9 cellular contexts compared by ENCODE assay signal in the genomic region with DNA sequence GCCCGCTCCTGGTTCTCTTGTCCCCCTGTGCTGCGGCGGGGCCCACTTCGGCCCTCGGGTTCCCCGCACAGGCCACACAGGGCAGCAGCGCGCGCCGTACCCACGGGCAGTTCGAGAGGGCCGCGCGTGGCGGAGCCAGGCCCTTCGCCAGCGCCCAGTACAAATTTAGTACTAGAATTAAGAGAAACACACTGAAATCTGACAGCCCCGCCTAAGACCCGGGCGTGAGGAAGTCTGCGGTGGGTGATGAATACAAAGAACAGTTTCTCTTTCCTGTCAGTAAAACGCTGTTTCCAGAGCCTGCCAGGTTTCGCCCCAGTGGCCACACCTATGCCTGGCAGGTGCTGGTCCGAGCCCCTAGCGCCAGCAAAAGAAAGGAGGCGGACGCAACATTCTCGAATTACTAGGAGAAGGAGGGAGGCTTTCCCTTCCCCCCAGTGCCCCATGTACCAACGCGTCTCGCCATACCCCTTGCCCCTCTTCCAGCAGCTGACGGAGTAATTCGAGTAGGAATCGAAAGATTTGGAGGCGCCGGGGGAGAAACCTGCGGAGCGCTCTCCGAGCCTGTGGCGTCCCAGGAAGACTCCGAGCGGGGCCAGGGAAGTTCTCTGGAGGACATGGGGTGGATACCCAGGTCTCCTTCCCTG. TPM values are rescaled to one million over a fixed set of nuclear protein-coding genes. Genes with fewer than 3 reads are reported as not detected.
DNase-seq lines count a peak whose midpoint lies in the region; ATAC-seq, FAIRE-seq and TF ChIP-seq lines count a peak whose summit lies in the region.
"Had no signal": no experiment of that assay in that cellular context is flagged by ENCODE, and none has a peak within 500 bp of the region (broad histone marks: within the 10 kb centered on the region; RNA-seq: fewer than 3 reads in every experiment).

No MANE protein-coding gene starts in this region.

- H3K27ac Mint-ChIP-seq in CD4-positive, alpha-beta memory T cell, result peak overlapping the region; percentile 97 to 100 (median 99)
- H3K27ac Mint-ChIP-seq in activated T-helper 17 cell treated with anti-CD3 and anti-CD28 coated beads, Interleukin-2, amount 50 U/mL, for 72 hours, result peak overlapping the region; percentile 92

- H2AFZ ChIP-seq in PC-3 (ENCODE audit: low read length), result peak overlapping the region; percentile 96
- peak overlapping the region; percentile 93 for H2AFZ ChIP-seq in osteoblast (ENCODE audit: low read length)

- H3K4me3 Mint-ChIP-seq in CD4-positive, alpha-beta memory T cell, result peak overlapping the region; percentile 98 to 100 (median 99)
- H3K4me3 Mint-ChIP-seq in activated T-helper 17 cell treated with anti-CD3 and anti-CD28 coated beads, Interleukin-2, amount 50 U/mL, for 72 hours, result peak overlapping the region; percentile 90

- peak overlapping the region; percentile 94 for H3K9ac ChIP-seq in PC-3 (ENCODE audit: low read length)

- DNase-seq in CD4-positive, alpha-beta memory T cell, result peak; percentile 86 to 94 (median 89)
- DNase-seq in HTR-8/SVneo (ENCODE audit: insufficient read length, low spot score) (peak; percentile 71), PC-3 (peak; percentile 86), frontal cortex (ENCODE audit: low spot score in 2 of 2) (peak; percentile 47 to 61), osteoblast (ENCODE audit: insufficient read length, low spot score, missing footprints) (peak; percentile 83), thyroid gland (peak; percentile 86 to 88)

- POLR2A ChIA-PET in CD4-positive, alpha-beta memory T cell (lab: Charles Lee; ENCODE audit: partially characterized antibody), result interaction anchor here (0.6 to 13.8 kb wide), 46 partner anchors 9 to 566 kb away, joined by 3 to 432 read pairs (median 5); partner anchors contain the start of genes AP2B1, PEX12, RAD51D and SLFN11
- POLR2A ChIA-PET in PC-3 (lab: Charles Lee; ENCODE audit: unreplicated experiment), result no interaction called here

- peaks cover 40 to 87% (median 55%) of the 10 kb centered on the region in 4 donors for H3K4me1 Mint-ChIP-seq in CD4-positive, alpha-beta memory T cell
- peaks cover 59% of the 10 kb centered on the region for H3K4me1 Mint-ChIP-seq in activated T-helper 17 cell treated with anti-CD3 and anti-CD28 coated beads, Interleukin-2, amount 50 U/mL, for 72 hours

- no peaks in the 10 kb centered on the region for H3K9me2 ChIP-seq in PC-3 (replicated peaks; ENCODE audit: low read length)

- peak; percentile 33; the same call in 1 of the 2 replicates for TF ChIP-seq CTCF in PC-3 (conservative IDR thresholded peaks at IDR 0.05; ENCODE audit: low read depth, low read length)
- no peak for TF ChIP-seq CTCF in osteoblast (IDR thresholded peaks at IDR 0.05; ENCODE audit: extremely low read depth, low read depth, low read length)
- peak in 5 of 6 experiments; percentile 34 to 64 (median 54) for TF ChIP-seq CTCF in thyroid gland (IDR thresholded peaks at IDR 0.05)

- CTCF ChIA-PET in CD4-positive, alpha-beta memory T cell (lab: Charles Lee; ENCODE audit: partially characterized antibody), result interaction anchor here (1.0 to 9.5 kb wide), 11 partner anchors 14 to 295 kb away, joined by 3 to 87 read pairs (median 9); partner anchors contain the start of gene SLFN12L
- CTCF ChIA-PET in PC-3 (lab: Charles Lee), result no interaction called here

- H3K79me2 ChIP-seq in PC-3 (ENCODE audit: low read length) (peaks cover 27% of the 10 kb centered on the region), osteoblast (ENCODE audit: insufficient read depth, low read length) (peaks cover 29% of the 10 kb centered on the region)

- H3K9me3 ChIP-seq in CD4-positive, alpha-beta memory T cell (ENCODE audit: control insufficient read depth in 1 of 2, low read length in 2 of 2), result no peaks in the 10 kb centered on the region
- H3K9me3 ChIP-seq in PC-3 (ENCODE audit: low read length) (no peaks in the 10 kb centered on the region), osteoblast (ENCODE audit: low read depth, low read length) (no peaks in the 10 kb centered on the region), thyroid gland (no peaks in the 10 kb centered on the region)

- peak overlapping the region; percentile 87 to 99 for H3K4me3 ChIP-seq in CD4-positive, alpha-beta memory T cell (ENCODE audit: low read length in 2 of 2)
- H3K4me3 ChIP-seq in PC-3 (ENCODE audit: low read length), result peak overlapping the region; percentile 88
- H3K4me3 ChIP-seq in osteoblast (ENCODE audit: insufficient read depth, low read length), result peak overlapping the region; percentile 91
- H3K4me3 ChIP-seq in thyroid gland (replicated peaks in 1 of 3), result peak overlapping the region; percentile 27 to 96 (median 52)

- H4K20me1 ChIP-seq in PC-3 (ENCODE audit: low read length) (no peaks in the 10 kb centered on the region), osteoblast (ENCODE audit: insufficient read depth, low read length) (peaks cover 19% of the 10 kb centered on the region)

- H3K27ac ChIP-seq in CD4-positive, alpha-beta memory T cell (ENCODE audit: low read depth, low read length), result peak overlapping the region; percentile 93
- H3K27ac ChIP-seq in PC-3 (ENCODE audit: low read length) (peak overlapping the region; percentile 98), osteoblast (ENCODE audit: low read depth, low read length) (peak overlapping the region; percentile 90), thyroid gland (peak overlapping the region; percentile 87 to 99 (median 98))

- TSS peak; percentile 31 for BruUV-seq in PC-3 (replicated peaks; lab: Mats Ljungman, UMichigan)

- TF ChIP-seq POLR2A in thyroid gland (IDR thresholded peaks at IDR 0.05), result no peak

- peaks cover 4% of the 10 kb centered on the region for H3F3A ChIP-seq in PC-3 (ENCODE audit: low read length, unreplicated experiment)

- WGBS in thyroid gland, 2 donors, result 1 to 7% methylated on average over 28 to 43 of the region's 43 CpGs

- no peaks in the 10 kb centered on the region for H3K9me3 Mint-ChIP-seq in CD4-positive, alpha-beta memory T cell
- H3K9me3 Mint-ChIP-seq in activated T-helper 17 cell treated with anti-CD3 and anti-CD28 coated beads, Interleukin-2, amount 50 U/mL, for 72 hours, result no peaks in the 10 kb centered on the region

- H3K36me3 ChIP-seq in CD4-positive, alpha-beta memory T cell (ENCODE audit: insufficient read depth, low read length), result peaks cover 3% of the 10 kb centered on the region
- H3K36me3 ChIP-seq in PC-3 (ENCODE audit: low read depth, low read length), result no peaks in the 10 kb centered on the region
- H3K36me3 ChIP-seq in osteoblast (ENCODE audit: insufficient read depth, low read length), result peaks cover 5% of the 10 kb centered on the region
- H3K36me3 ChIP-seq in thyroid gland, result no peaks in the 10 kb centered on the region

- H3K27me3 ChIP-seq in CD4-positive, alpha-beta memory T cell (ENCODE audit: insufficient read depth, low read length), result no peaks in the 10 kb centered on the region
- H3K27me3 ChIP-seq in PC-3 (ENCODE audit: low read length) (no peaks in the 10 kb centered on the region), osteoblast (ENCODE audit: insufficient read depth, low read length) (no peaks in the 10 kb centered on the region), thyroid gland (no peaks in the 10 kb centered on the region)

- peak; percentile 62 for ATAC-seq in GM19467 (IDR thresholded peaks at IDR 0.05; ENCODE audit: unreplicated experiment)
- ATAC-seq in PC-3, result peak; percentile 54
- peak; percentile 62 for ATAC-seq in activated T-helper 17 cell treated with anti-CD3 and anti-CD28 coated beads, Interleukin-2, amount 50 U/mL, for 72 hours (replicated peaks)

- H3K36me3 Mint-ChIP-seq in CD4-positive, alpha-beta memory T cell, result peaks cover 42 to 60% of the 10 kb centered on the region in 2 donors
- H3K36me3 Mint-ChIP-seq in activated T-helper 17 cell treated with anti-CD3 and anti-CD28 coated beads, Interleukin-2, amount 50 U/mL, for 72 hours (ENCODE audit: low read depth), result peaks cover 36% of the 10 kb centered on the region

- intact Hi-C loops in CD4-positive, alpha-beta memory T cell (cut with micrococcal nuclease), result loop anchor here (1.0 to 2.0 kb wide), 12 partner anchors 28 to 505 kb away; partner anchors contain the start of genes NLE1 and SLFN11
- intact Hi-C loops in PC-3 (cut with micrococcal nuclease) (loop anchor here (5.0 kb wide), 1 partner anchor 70 kb away; no protein-coding TSS in a partner anchor), thyroid gland (cut with DNase I) (loop anchor here (10.0 kb wide), 4 partner anchors 123 to 323 kb away; partner anchors contain the start of genes LIG3 and SLFN14)

- H3K4me2 ChIP-seq in PC-3 (ENCODE audit: low read length), result peak overlapping the region; percentile 96
- peak overlapping the region; percentile 93 for H3K4me2 ChIP-seq in osteoblast (ENCODE audit: insufficient read depth, low read length)

- H3K27me3 Mint-ChIP-seq in CD4-positive, alpha-beta memory T cell, result no peaks in the 10 kb centered on the region
- H3K27me3 Mint-ChIP-seq in activated T-helper 17 cell treated with anti-CD3 and anti-CD28 coated beads, Interleukin-2, amount 50 U/mL, for 72 hours, result no peaks in the 10 kb centered on the region

- peaks cover 53% of the 10 kb centered on the region for H3K4me1 ChIP-seq in CD4-positive, alpha-beta memory T cell (ENCODE audit: insufficient read depth, low read length)
- H3K4me1 ChIP-seq in PC-3 (ENCODE audit: insufficient read depth, low read length) (peaks cover 40% of the 10 kb centered on the region), osteoblast (ENCODE audit: insufficient read depth, low read length) (peaks cover 37% of the 10 kb centered on the region), thyroid gland (peaks cover 18 to 19% of the 10 kb centered on the region in 2 donors)

- FAIRE-seq in HTR-8/SVneo (lab: Jason Lieb, UNC) (no peak), frontal cortex (lab: Jason Lieb, UNC) (no peak)
- FAIRE-seq: TTC549 had no signal

RNA-seq across cellular contexts. Expression of gene SLFN5, which starts 0.6 kb away (rescaled TPM):
- total RNA-seq in CD4-positive, alpha-beta memory T cell, result 100 to 1,000 TPM; 182 to 188 TPM
- 100 to 1,000 TPM in 1 of 2 donors, 10 to 100 TPM in 1; 73.4 to 152 TPM for polyA plus RNA-seq in CD4-positive, alpha-beta memory T cell
- total RNA-seq in PC-3 (2014; rRNA removed), result 7.5 and 14.5 TPM in 2 replicates
- total RNA-seq in activated T-helper 17 cell treated with anti-CD3 and anti-CD28 coated beads, Interleukin-2, amount 50 U/mL, for 72 hours, result 10 to 100 TPM; 31.3 to 45.6 TPM
- 3.3 TPM for total RNA-seq in frontal cortex
- total RNA-seq in osteoblast, result 184 and 211 TPM in 2 replicates
- total RNA-seq in thyroid gland, result 10 to 100 TPM; 12.1 to 30.1 (median 17.7) TPM

RNA-seq across cellular contexts. Expression of gene SLC35G3, which starts 48.1 kb away (rescaled TPM):
- not detected for total RNA-seq in CD4-positive, alpha-beta memory T cell
- polyA plus RNA-seq in CD4-positive, alpha-beta memory T cell, result under 1 TPM in 1 of 2 donors, not detected in 1; 0.09 TPM
- total RNA-seq in PC-3 (2014; rRNA removed) (not detected in 2 replicates), frontal cortex (not detected), osteoblast (not detected in 2 replicates), thyroid gland (not detected)
- not detected for total RNA-seq in activated T-helper 17 cell treated with anti-CD3 and anti-CD28 coated beads, Interleukin-2, amount 50 U/mL, for 72 hours

Comparison
In these comparisons a context has a peak if more than half of its experiments do, and no peak if none do; other contexts are left out.
1. Peak in every context shown above with its lines: DNase-seq, ATAC-seq, H3K4me3 ChIP-seq and H3K27ac ChIP-seq.